In genomic region chr9:114551750-114552685, GRCh38 we compare ENCODE assay signal across 8 cellular contexts. TPM values are rescaled to one million over a fixed set of nuclear protein-coding genes. Genes with fewer than 3 reads are reported as not detected.
DNase-seq lines count a peak whose midpoint lies in the region; ATAC-seq and TF ChIP-seq lines count a peak whose summit lies in the region.

No MANE protein-coding gene starts in this region.

- no peak for TF ChIP-seq CTCF in fibroblast of the aortic adventitia (IDR thresholded peaks at IDR 0.05; ENCODE audit: insufficient read depth, low read length)

- DNase-seq in ELR (ENCODE audit: low read depth) (peak; percentile 99), RPMI7951 (ENCODE audit: low read depth) (peak; percentile 98), fibroblast of the aortic adventitia (ENCODE audit: low read depth) (peak; percentile 95), renal cortical epithelial cell (ENCODE audit: low read depth) (peak; percentile 99), cerebellar nuclear complex (lab: John Stamatoyannopoulos, UW) (no peak), superior temporal gyrus (ENCODE audit: extremely low spot score) (no peak), GM19238 (ENCODE audit: insufficient read length, low spot score) (no peak)

- ATAC-seq in HG03025 (IDR thresholded peaks at IDR 0.05; ENCODE audit: low FRiP score, unreplicated experiment): no peak

- no peak overlapping the region for H3K4me3 ChIP-seq in fibroblast of the aortic adventitia (ENCODE audit: low read depth, low read length)

RNA-seq across cellular contexts. Expression of gene ATP6V1G1, which starts 35.6 kb away (rescaled TPM):
- total RNA-seq in RPMI7951 (2014; rRNA removed; shearing (Covaris generic)): 98.8 and 114 TPM in 2 replicates
- total RNA-seq in fibroblast of the aortic adventitia (ENCODE audit: low replicate concordance) (88.2 and 128 TPM in 2 replicates), renal cortical epithelial cell (227 and 295 TPM in 2 replicates)

RNA-seq across cellular contexts. Expression of gene WHRN, which starts 46.7 kb away (rescaled TPM):
- total RNA-seq in RPMI7951 (2014; rRNA removed; shearing (Covaris generic)): 1.4 and 1.7 TPM in 2 replicates
- total RNA-seq in fibroblast of the aortic adventitia (ENCODE audit: low replicate concordance): 2.1 and 3.5 TPM in 2 replicates
- total RNA-seq in renal cortical epithelial cell: 0.52 and 5.2 TPM in 2 replicates

RNA-seq across cellular contexts. Expression of gene TMEM268, which starts 59.1 kb away (rescaled TPM):
- 2.2 and 2.4 TPM in 2 replicates for total RNA-seq in RPMI7951 (2014; rRNA removed; shearing (Covaris generic))
- total RNA-seq in fibroblast of the aortic adventitia (ENCODE audit: low replicate concordance): 4.9 and 12.0 TPM in 2 replicates
- total RNA-seq in renal cortical epithelial cell: 3.0 and 6.5 TPM in 2 replicates

Comparison
In these comparisons a context has a peak if more than half of its experiments do, and no peak if none do; other contexts are left out.
1. DNase-seq: peak in ELR (single experiment), RPMI7951 (single experiment), fibroblast of the aortic adventitia (single experiment) and renal cortical epithelial cell (single experiment); none in cerebellar nuclear complex (0 of 2), superior temporal gyrus (single experiment) and GM19238 (single experiment).